29 cellular contexts compared by ENCODE assay signal in genomic region chr18:80065705-80066104, GRCh38.
"Had no signal": no experiment of that assay in that cellular context is flagged by ENCODE, and none has a peak within 500 bp of the region (broad histone marks: within the 10 kb centered on the region; RNA-seq: fewer than 3 reads in every experiment).

No MANE protein-coding gene starts in this region.

- ATAC-seq: activated CD4-positive, alpha-beta T cell treated with anti-CD3 and anti-CD28 coated beads for 36 hours; activated T-cell treated with anti-CD3 and anti-CD28 coated beads, Interleukin-2, amount 50 U/mL, for 72 hours; effector memory CD8-positive, alpha-beta T cell; gastroesophageal sphincter; heart right ventricle had no signal

- DNase-seq: activated CD4-positive, alpha-beta memory T cell treated with anti-CD3 and anti-CD28 coated beads for 36 hours; activated CD4-positive, alpha-beta T cell treated with anti-CD3 and anti-CD28 coated beads for 36 hours; activated CD4-positive, alpha-beta T cell treated with anti-CD3 and anti-CD28 coated beads, Interleukin-2, amount 10 ng/mL, durations not matched to agents 24 days and 14 days; activated CD4-positive, CD25-positive, alpha-beta regulatory T cell; activated CD4-positive, CD25-positive, alpha-beta regulatory T cell treated with anti-CD3 and anti-CD28 coated beads, Interleukin-2, amount 50 U/mL, for 72 hours; activated CD8-positive, alpha-beta memory T cell treated with anti-CD3 and anti-CD28 coated beads, Interleukin-2, amount 50 U/mL, for 48 hours; activated gamma-delta T cell; activated naive CD4-positive, alpha-beta T cell treated with anti-CD3 and anti-CD28 coated beads, Interleukin-2, amount 50 U/mL, for 16 hours; activated naive CD4-positive, alpha-beta T cell treated with Interleukin-2 at 50 U/mL for 16 hours; activated T-cell treated with anti-CD3 and anti-CD28 coated beads for 4 hours; activated T-cell treated with anti-CD3 and anti-CD28 coated beads, Interleukin-2, amount 50 U/mL, for 24 hours; activated T-cell treated with anti-CD3 and anti-CD28 coated beads, Interleukin-2, amount 50 U/mL, for 72 hours; amniotic stem cell; anterior cingulate cortex; brain microvascular endothelial cell; dorsolateral prefrontal cortex; effector CD4-positive, alpha-beta T cell; effector memory CD8-positive, alpha-beta T cell; erythroblast; esophagus squamous epithelium; foreskin melanocyte; heart right ventricle; T-helper 1 cell; T-helper 2 cell had no signal

- H3K9me3 Mint-ChIP-seq: central memory CD8-positive, alpha-beta T cell; dendritic cell treated with granulocyte-macrophage colony-stimulating factor and Interleukin-4, amounts not matched to agents 40 ng/mL and 50 ng/mL, for 4 days had no signal

- H3K36me3 Mint-ChIP-seq: activated CD4-positive, alpha-beta memory T cell treated with anti-CD3 and anti-CD28 coated beads for 36 hours; activated naive CD8-positive, alpha-beta T cell had no signal

- H3K4me1 Mint-ChIP-seq: activated CD4-positive, alpha-beta T cell treated with anti-CD3 and anti-CD28 coated beads for 36 hours; activated CD4-positive, alpha-beta T cell treated with anti-CD3 and anti-CD28 coated beads, Interleukin-2, amount 10 ng/mL, durations not matched to agents 24 days and 14 days; central memory CD8-positive, alpha-beta T cell had no signal

- H3K27me3 ChIP-seq: brain microvascular endothelial cell, dorsolateral prefrontal cortex, esophagus squamous epithelium, gastroesophageal sphincter, heart right ventricle had no signal

- H3K4me1 ChIP-seq: gastroesophageal sphincter, heart right ventricle had no signal

- H3K27me3 Mint-ChIP-seq: activated CD4-positive, alpha-beta memory T cell treated with anti-CD3 and anti-CD28 coated beads for 36 hours; activated CD4-positive, alpha-beta T cell treated with anti-CD3 and anti-CD28 coated beads for 36 hours; activated CD4-positive, alpha-beta T cell treated with anti-CD3 and anti-CD28 coated beads, Interleukin-2, amount 10 ng/mL, durations not matched to agents 24 days and 14 days; activated naive CD8-positive, alpha-beta T cell; dendritic cell treated with granulocyte-macrophage colony-stimulating factor and Interleukin-4, amounts not matched to agents 40 ng/mL and 50 ng/mL, for 4 days had no signal

- H3K4me3 ChIP-seq: coronary artery, dorsolateral prefrontal cortex, esophagus squamous epithelium, gastroesophageal sphincter, heart right ventricle had no signal

- H3K36me3 ChIP-seq: brain microvascular endothelial cell, esophagus squamous epithelium, gastroesophageal sphincter, heart right ventricle had no signal

- H3K27ac Mint-ChIP-seq: activated CD4-positive, alpha-beta memory T cell treated with anti-CD3 and anti-CD28 coated beads for 36 hours; activated CD4-positive, alpha-beta T cell treated with anti-CD3 and anti-CD28 coated beads for 36 hours; activated CD4-positive, alpha-beta T cell treated with anti-CD3 and anti-CD28 coated beads, Interleukin-2, amount 10 ng/mL, durations not matched to agents 24 days and 14 days; activated naive CD8-positive, alpha-beta T cell; activated T-cell treated with anti-CD3 and anti-CD28 coated beads, Interleukin-2, amount 50 U/mL, for 24 hours; activated T-cell treated with anti-CD3 and anti-CD28 coated beads, Interleukin-2, amount 50 U/mL, for 72 hours; dendritic cell treated with granulocyte-macrophage colony-stimulating factor and Interleukin-4, amounts not matched to agents 40 ng/mL and 50 ng/mL, for 4 days; effector memory CD8-positive, alpha-beta T cell had no signal

- H3K4me3 Mint-ChIP-seq: activated CD4-positive, alpha-beta memory T cell treated with anti-CD3 and anti-CD28 coated beads for 36 hours; activated CD4-positive, alpha-beta T cell treated with anti-CD3 and anti-CD28 coated beads for 36 hours; activated CD4-positive, alpha-beta T cell treated with anti-CD3 and anti-CD28 coated beads, Interleukin-2, amount 10 ng/mL, durations not matched to agents 24 days and 14 days; activated naive CD8-positive, alpha-beta T cell; activated T-cell treated with anti-CD3 and anti-CD28 coated beads, Interleukin-2, amount 50 U/mL, for 24 hours; activated T-cell treated with anti-CD3 and anti-CD28 coated beads, Interleukin-2, amount 50 U/mL, for 72 hours; central memory CD8-positive, alpha-beta T cell; dendritic cell treated with granulocyte-macrophage colony-stimulating factor and Interleukin-4, amounts not matched to agents 40 ng/mL and 50 ng/mL, for 4 days; effector memory CD8-positive, alpha-beta T cell had no signal

- H3K27ac ChIP-seq: brain microvascular endothelial cell, coronary artery, dorsolateral prefrontal cortex, esophagus squamous epithelium, gastroesophageal sphincter, heart right ventricle had no signal
